30 cellular contexts compared by ENCODE assay signal in the genomic region with DNA sequence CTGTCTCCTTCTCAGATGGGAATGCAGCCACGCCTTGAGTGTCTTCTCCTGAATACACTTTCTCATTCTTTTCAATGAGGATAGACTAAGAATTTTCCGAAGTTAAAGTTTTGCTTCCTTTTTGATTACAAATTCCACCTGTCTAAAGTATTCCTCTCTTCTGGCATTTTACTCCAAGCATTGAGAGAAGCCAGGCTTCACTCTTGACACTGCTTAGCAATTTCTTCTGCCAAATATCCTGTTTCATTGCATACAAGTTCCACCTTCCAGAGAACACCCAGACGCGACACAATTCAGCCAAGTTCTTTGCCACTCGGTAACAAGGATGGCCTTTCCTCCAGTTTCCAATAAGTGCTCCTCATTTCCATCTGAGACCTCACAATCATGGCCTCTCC.
"Had no signal": no experiment of that assay in that cellular context is flagged by ENCODE, and none has a peak within 500 bp of the region (broad histone marks: within the 10 kb centered on the region; RNA-seq: fewer than 3 reads in every experiment).

No MANE protein-coding gene starts in this region.

- H3K4me3 Mint-ChIP-seq: activated naive CD4-positive, alpha-beta T cell treated with anti-CD3 and anti-CD28 coated beads, Interleukin-2, amount 10 ng/mL, durations not matched to agents 7 days and 5 days; dendritic cell treated with granulocyte-macrophage colony-stimulating factor and Interleukin-4, amounts not matched to agents 40 ng/mL and 50 ng/mL, for 4 days; neural progenitor cell; stimulated activated naive CD8-positive, alpha-beta T cell treated with anti-CD3 and anti-CD28 coated beads, Interleukin-15, Interleukin-2, amounts not matched to agents 100 ng/mL and 50 ng/mL, for 24 hours; T-helper 1 cell treated with Interleukin-12 subunit alpha and Interleukin-12 subunit beta and Interleukin-4 antibody, amounts not matched to agents 30 μg/mL and 1 μg/mL, for 36 hours; type B pancreatic cell had no signal

- DNase-seq: activated CD4-positive, alpha-beta T cell treated with anti-CD3 and anti-CD28 coated beads for 4 hours; activated gamma-delta T cell; activated naive CD4-positive, alpha-beta T cell treated with anti-CD3 and anti-CD28 coated beads, Interleukin-2, amount 10 ng/mL, durations not matched to agents 7 days and 5 days; activated T-cell treated with anti-CD3 and anti-CD28 coated beads, Interleukin-2, amount 50 U/mL, for 1 hour; amniotic stem cell; caudate nucleus; foreskin melanocyte; kidney glomerular epithelial cell; left lung; lower lobe of right lung; naive B cell; occipital lobe; psoas muscle; SK-N-SH; spleen; SW 1271; T-helper 9 cell had no signal

- H3K9me3 ChIP-seq: esophagus muscularis mucosa, left lung, lower lobe of right lung, psoas muscle, SK-N-SH, thoracic aorta, vagina had no signal

- H3K27ac Mint-ChIP-seq: activated naive CD4-positive, alpha-beta T cell treated with anti-CD3 and anti-CD28 coated beads, Interleukin-2, amount 10 ng/mL, durations not matched to agents 7 days and 5 days; dendritic cell treated with granulocyte-macrophage colony-stimulating factor and Interleukin-4, amounts not matched to agents 40 ng/mL and 50 ng/mL, for 4 days; naive B cell; neural progenitor cell; stimulated activated naive CD8-positive, alpha-beta T cell treated with anti-CD3 and anti-CD28 coated beads, Interleukin-15, Interleukin-2, amounts not matched to agents 100 ng/mL and 50 ng/mL, for 24 hours; T-helper 1 cell treated with Interleukin-12 subunit alpha and Interleukin-12 subunit beta and Interleukin-4 antibody, amounts not matched to agents 30 μg/mL and 1 μg/mL, for 36 hours; type B pancreatic cell had no signal

- H3K9me2 ChIP-seq: SK-N-SH had no signal

- ATAC-seq: heart right ventricle, left lung, psoas muscle, right cardiac atrium had no signal

- H3K27ac ChIP-seq: esophagus muscularis mucosa, heart right ventricle, left lung, lower lobe of right lung, neural progenitor cell, parathyroid adenoma, psoas muscle, spleen, thoracic aorta, vagina, VCaP had no signal

- H3K4me1 ChIP-seq: lower lobe of right lung, neural progenitor cell, parathyroid adenoma, psoas muscle had no signal

- H3K9me3 Mint-ChIP-seq: activated naive CD4-positive, alpha-beta T cell treated with anti-CD3 and anti-CD28 coated beads, Interleukin-2, amount 10 ng/mL, durations not matched to agents 7 days and 5 days; dendritic cell treated with granulocyte-macrophage colony-stimulating factor and Interleukin-4, amounts not matched to agents 40 ng/mL and 50 ng/mL, for 4 days; neural progenitor cell; T-helper 1 cell treated with Interleukin-12 subunit alpha and Interleukin-12 subunit beta and Interleukin-4 antibody, amounts not matched to agents 30 μg/mL and 1 μg/mL, for 36 hours had no signal

- H3K4me2 ChIP-seq: neural progenitor cell, SK-N-SH had no signal

- H3K9ac ChIP-seq: neural progenitor cell, parathyroid adenoma, SK-N-SH had no signal

- H3K27me3 Mint-ChIP-seq: activated naive CD4-positive, alpha-beta T cell treated with anti-CD3 and anti-CD28 coated beads, Interleukin-2, amount 10 ng/mL, durations not matched to agents 7 days and 5 days had no signal

- H3K27me3 ChIP-seq: neural progenitor cell, vagina had no signal

- H3K36me3 ChIP-seq: esophagus muscularis mucosa, heart right ventricle, left lung, lower lobe of right lung, neural progenitor cell, spleen, thoracic aorta, vagina had no signal

- H3K36me3 Mint-ChIP-seq: activated naive CD4-positive, alpha-beta T cell treated with anti-CD3 and anti-CD28 coated beads, Interleukin-2, amount 10 ng/mL, durations not matched to agents 7 days and 5 days; naive B cell; neural progenitor cell; type B pancreatic cell had no signal

- H3K4me3 ChIP-seq: esophagus muscularis mucosa, heart right ventricle, left lung, lower lobe of right lung, neural progenitor cell, psoas muscle, spleen, thoracic aorta, vagina had no signal

- H3K79me2 ChIP-seq: parathyroid adenoma had no signal

- H3K4me1 Mint-ChIP-seq: activated naive CD4-positive, alpha-beta T cell treated with anti-CD3 and anti-CD28 coated beads, Interleukin-2, amount 10 ng/mL, durations not matched to agents 7 days and 5 days; naive B cell had no signal

- FAIRE-seq: TTC549 had no signal

- H2AFZ ChIP-seq: neural progenitor cell, parathyroid adenoma had no signal
